In the genomic region with DNA sequence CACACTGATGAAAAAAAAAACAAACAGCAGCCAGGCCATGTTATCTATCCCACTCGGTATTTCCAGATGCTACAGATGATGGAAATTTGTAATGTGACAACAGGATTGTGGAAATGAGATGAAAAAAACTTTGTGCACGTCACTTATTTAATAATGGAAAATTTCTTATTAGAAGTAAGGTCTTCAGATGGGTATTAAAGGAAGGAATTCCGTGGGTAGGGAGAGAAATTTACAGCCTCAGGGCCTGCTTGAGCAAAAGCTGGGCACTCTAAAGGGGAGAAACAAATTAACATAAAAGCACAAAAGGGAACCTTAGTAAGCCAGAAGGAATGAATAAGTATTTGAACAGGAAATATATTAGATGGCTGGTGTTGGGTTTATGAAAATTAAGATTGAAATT, we compare ENCODE assay signal across 23 cellular contexts. TPM values are rescaled to one million over a fixed set of nuclear protein-coding genes. Genes with fewer than 3 reads are reported as not detected.
DNase-seq lines count a peak whose midpoint lies in the region; ATAC-seq, FAIRE-seq and TF ChIP-seq lines count a peak whose summit lies in the region.
"Had no signal": no experiment of that assay in that cellular context is flagged by ENCODE, and none has a peak within 500 bp of the region (broad histone marks: within the 10 kb centered on the region; RNA-seq: fewer than 3 reads in every experiment).

No MANE protein-coding gene starts in this region.

- whole genome bisulfite sequencing in suprapubic skin = 47% methylated on average over 3 of the region's 3 CpGs

- peaks cover 6 to 13% (median 8%) of the 10 kb centered on the region in 10 experiments; a peak in 14 of 20 replicates for H3K4me1 ChIP-seq in BLaER1 treated with 17β-estradiol and CSF1 and Interleukin-3, amounts not matched to agents 10 nM and 100 nM
- no peaks in the 10 kb centered on the region for H3K4me1 ChIP-seq in keratinocyte (ENCODE audit: control insufficient read depth, extremely low read depth, insufficient read depth, low read length)
- H3K4me1 ChIP-seq in suprapubic skin = peaks cover 11% of the 10 kb centered on the region

- ATAC-seq in HG02884 (IDR thresholded peaks at IDR 0.05; ENCODE audit: unreplicated experiment) = no peak
- ATAC-seq in GM21576 (IDR thresholded peaks at IDR 0.05; ENCODE audit: unreplicated experiment) = no peak
- ATAC-seq: SK-N-SH treated with all-trans-retinoic acid at 6 μM for 48 hours had no signal

- H3K4me2 ChIP-seq in BLaER1 treated with 17β-estradiol and CSF1 and Interleukin-3, amounts not matched to agents 10 nM and 100 nM = peak overlapping the region in 9 of 11 experiments; percentile 7 to 46 (median 25); a peak in 8 of 22 replicates
- H3K4me2 ChIP-seq in keratinocyte (ENCODE audit: control insufficient read depth, extremely low read depth, insufficient read depth, low read depth, low read length) = no peak overlapping the region

- no peaks in the 10 kb centered on the region for H3K36me3 ChIP-seq in BLaER1 treated with 17β-estradiol and CSF1 and Interleukin-3, amounts not matched to agents 10 nM and 100 nM
- no peaks in the 10 kb centered on the region for H3K36me3 ChIP-seq in keratinocyte (ENCODE audit: control insufficient read depth in 2 of 2, extremely low read depth in 1 of 2, insufficient read depth in 2 of 2, low read length in 2 of 2)
- no peaks in the 10 kb centered on the region for H3K36me3 ChIP-seq in suprapubic skin

- H3K27me3 ChIP-seq in BLaER1 treated with 17β-estradiol and CSF1 and Interleukin-3, amounts not matched to agents 10 nM and 100 nM = peaks cover 0 to 8% (median 0%) of the 10 kb centered on the region in 11 experiments; a peak in 2 of 22 replicates
- H3K27me3 ChIP-seq in keratinocyte (ENCODE audit: control insufficient read depth, extremely low read depth, insufficient read depth, low read length) = no peaks in the 10 kb centered on the region
- H3K27me3 ChIP-seq in suprapubic skin = no peaks in the 10 kb centered on the region

- TF ChIP-seq CTCF in keratinocyte (optimal IDR thresholded peaks at IDR 0.05 in 1 of 3, IDR thresholded peaks at IDR 0.05 in 1 of 3, conservative IDR thresholded peaks at IDR 0.05 in 1 of 3; ENCODE audit: extremely low read depth in 1 of 3, insufficient read depth in 2 of 3, low read length in 3 of 3) = no peak
- TF ChIP-seq CTCF in suprapubic skin (IDR thresholded peaks at IDR 0.05) = no peak

- H3K79me2 ChIP-seq in keratinocyte (ENCODE audit: control insufficient read depth, insufficient read depth, low read length) = peaks cover 5% of the 10 kb centered on the region

- peaks cover 0 to 3% (median 0%) of the 10 kb centered on the region in 11 experiments; a peak in 1 of 22 replicates for H3K9me3 ChIP-seq in BLaER1 treated with 17β-estradiol and CSF1 and Interleukin-3, amounts not matched to agents 10 nM and 100 nM (replicated peaks in 1 of 11)
- no peaks in the 10 kb centered on the region for H3K9me3 ChIP-seq in keratinocyte (ENCODE audit: control insufficient read depth, low read depth, low read length)
- H3K9me3 ChIP-seq in suprapubic skin = no peaks in the 10 kb centered on the region

- DNase-seq in RPMI7951 (ENCODE audit: low read depth) = peak; percentile 39
- DNase-seq in keratinocyte (ENCODE audit: low read depth, low spot score) = no peak
- DNase-seq in suprapubic skin (ENCODE audit: low spot score in 2 of 2) = no peak
- no peak for DNase-seq in A172 (ENCODE audit: low spot score)
- DNase-seq in NCI-H2107 treated with DMSO at 0.1 percent for 48 hours (lab: John Stamatoyannopoulos, UW; ENCODE audit: unreplicated experiment) = no peak
- DNase-seq: activated CD4-positive, alpha-beta T cell treated with anti-CD3 and anti-CD28 coated beads, Interleukin-2, amount 10 ng/mL, durations not matched to agents 24 days and 14 days; activated naive CD4-positive, alpha-beta T cell; activated T-cell treated with anti-CD3 and anti-CD28 coated beads, Interleukin-2, amount 50 U/mL, for 48 hours; amniotic stem cell; caudate nucleus; CD4-positive, alpha-beta memory T cell; H9; kidney; NCI-H1105; NCI-H1930; NCI-H2227 treated with DMSO at 0.1 percent for 48 hours; NCI-H748 treated with DMSO at 0.1 percent for 48 hours; nucleus accumbens had no signal

- no peak overlapping the region for H3K4me3 ChIP-seq in BLaER1 treated with 17β-estradiol and CSF1 and Interleukin-3, amounts not matched to agents 10 nM and 100 nM
- no peak overlapping the region for H3K4me3 ChIP-seq in keratinocyte (ENCODE audit: control insufficient read depth in 2 of 3, extremely low read depth in 1 of 3, insufficient read depth in 2 of 3, low read depth in 1 of 3, low read length in 3 of 3)
- no peak overlapping the region for H3K4me3 ChIP-seq in suprapubic skin

- no peak overlapping the region for H3K9ac ChIP-seq in BLaER1 treated with 17β-estradiol and CSF1 and Interleukin-3, amounts not matched to agents 10 nM and 100 nM
- H3K9ac ChIP-seq in keratinocyte (ENCODE audit: control insufficient read depth, extremely low read depth, insufficient read depth, low read length) = no peak overlapping the region

- H4K20me1 ChIP-seq in BLaER1 treated with 17β-estradiol and CSF1 and Interleukin-3, amounts not matched to agents 10 nM and 100 nM = peaks cover 0 to 6% (median 0%) of the 10 kb centered on the region in 11 experiments; a peak in 6 of 22 replicates
- no peaks in the 10 kb centered on the region for H4K20me1 ChIP-seq in keratinocyte (ENCODE audit: control insufficient read depth, extremely low read depth, insufficient read depth, low read length)

- dilution Hi-C loops in keratinocyte (cut with MboI; ENCODE audit: extremely low pct_ligation_motif_present, low sequenced_read_pairs) = no loop called here

- peak overlapping the region; percentile 12 for H2AFZ ChIP-seq in keratinocyte (ENCODE audit: control insufficient read depth, low read length)

- no peak overlapping the region for H3K27ac ChIP-seq in BLaER1 treated with 17β-estradiol and CSF1 and Interleukin-3, amounts not matched to agents 10 nM and 100 nM
- H3K27ac ChIP-seq in keratinocyte (ENCODE audit: control insufficient read depth, insufficient read depth, low read length) (no peak overlapping the region), suprapubic skin (peak overlapping the region; percentile 31)

- TF ChIP-seq POLR2A in suprapubic skin (IDR thresholded peaks at IDR 0.05) = no peak

- no peak for TF ChIP-seq EP300 in suprapubic skin (IDR thresholded peaks at IDR 0.05)

- no peaks in the 10 kb centered on the region for H3K9me1 ChIP-seq in keratinocyte (ENCODE audit: control insufficient read depth, extremely low read depth, insufficient read depth, low read length)

- FAIRE-seq in keratinocyte (lab: Jason Lieb, UNC) = no peak
- FAIRE-seq: endometrium, kidney had no signal

RNA-seq across cellular contexts. Expression of a gene that starts 4.2 kb away (rescaled TPM):
- 25.1 and 29.1 TPM in 2 replicates for total RNA-seq in RPMI7951 (2014; rRNA removed; shearing (Covaris generic))
- 13.1 to 21.5 TPM (median 18.5 TPM) in 3 replicates for polyA plus RNA-seq in keratinocyte
- polyA plus RNA-seq in keratinocyte (2011; ENCODE audit: low read depth) = 12.9 TPM
- 8.1 and 8.9 TPM in 2 replicates for polyA plus RNA-seq in keratinocyte (2011; cell fraction: cytosol; rRNA removed)
- polyA plus RNA-seq in keratinocyte (2011; cell fraction: nucleus; rRNA removed) = 44.5 and 54.1 TPM in 2 replicates
- polyA plus RNA-seq in keratinocyte (2012; ENCODE audit: low replicate concordance) = 4.6 and 14.9 TPM in 2 replicates
- 11.3 to 31.3 TPM (median 29.9 TPM) in 3 replicates for polyA minus RNA-seq in keratinocyte
- 10.2 TPM for polyA minus RNA-seq in keratinocyte (2011; cell fraction: cytosol; rRNA and poly(A)+ RNA removed)
- 29.5 and 57.6 TPM in 2 replicates for polyA minus RNA-seq in keratinocyte (2011; cell fraction: nucleus; rRNA and poly(A)+ RNA removed)
- 10 to 100 TPM; 10.8 to 36.7 (median 18.2) TPM for total RNA-seq in suprapubic skin
- total RNA-seq in A172 (2014; rRNA removed; shearing (Covaris generic)) = 28.3 and 42.4 TPM in 2 replicates

RNA-seq across cellular contexts. Expression of a gene that starts 27.7 kb away (rescaled TPM):
- 2.6 and 3.1 TPM in 2 replicates for total RNA-seq in RPMI7951 (2014; rRNA removed; shearing (Covaris generic))
- 0.84 to 1.4 TPM (median 0.94 TPM) in 3 replicates for polyA plus RNA-seq in keratinocyte
- not detected for polyA plus RNA-seq in keratinocyte (2011; ENCODE audit: low read depth)
- 0.29 and 0.49 TPM in 2 replicates for polyA plus RNA-seq in keratinocyte (2011; cell fraction: cytosol; rRNA removed)
- 1.4 and 1.7 TPM in 2 replicates for polyA plus RNA-seq in keratinocyte (2011; cell fraction: nucleus; rRNA removed)
- polyA plus RNA-seq in keratinocyte (2012; ENCODE audit: low replicate concordance) = 0.71 TPM in 1 of 2 replicates, not detected in the other
- 1.5 to 4.1 TPM in 2 of 3 replicates, not detected in the other for polyA minus RNA-seq in keratinocyte
- polyA minus RNA-seq in keratinocyte (2011; cell fraction: cytosol; rRNA and poly(A)+ RNA removed) = not detected
- polyA minus RNA-seq in keratinocyte (2011; cell fraction: nucleus; rRNA and poly(A)+ RNA removed) = 0.53 and 1.2 TPM in 2 replicates
- total RNA-seq in suprapubic skin = 10 to 100 TPM in 1 of 4 donors, 1 to 10 TPM in 2, not detected in 1; 2.0 to 11.3 (median 2.9) TPM
- 75.5 and 130 TPM in 2 replicates for total RNA-seq in A172 (2014; rRNA removed; shearing (Covaris generic))
- polyA plus RNA-seq: CD4-positive, alpha-beta memory T cell had no signal
